ENCODE assay signal across 8 cellular contexts in the genomic region with DNA sequence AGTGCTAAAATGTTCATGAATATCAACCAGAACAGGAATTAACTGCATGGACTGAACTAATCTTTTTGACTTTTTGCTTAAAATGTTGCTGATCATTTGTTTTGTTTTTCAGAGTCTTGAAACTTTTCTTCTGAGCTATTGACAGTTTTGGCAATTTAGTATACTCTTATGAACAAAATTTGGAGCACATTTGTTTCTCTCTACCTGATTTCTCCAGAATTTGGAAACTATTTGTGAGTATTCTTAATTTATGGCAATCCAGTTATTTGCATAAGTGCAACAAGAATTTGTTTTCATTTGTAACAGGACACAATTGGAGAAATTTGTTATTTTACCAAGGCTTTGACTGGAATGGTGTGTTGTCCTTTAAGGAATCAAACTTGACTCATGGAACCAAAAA.
DNase-seq lines count a peak whose midpoint lies in the region; FAIRE-seq and TF ChIP-seq lines count a peak whose summit lies in the region.
"Not testable (repeated sequence)": the region's sequence is repeated elsewhere in the genome, so short reads cannot be mapped to it uniquely, and the experiment has no call there.

No MANE protein-coding gene starts in this region.

- not testable (repeated sequence) for H3K27ac Mint-ChIP-seq in endodermal cell

- H3K23ac ChIP-seq in mesendoderm (ENCODE audit: low read length): not testable (repeated sequence)

- not testable (repeated sequence) for H2BK5ac ChIP-seq in mesendoderm (ENCODE audit: low read length)

- not testable (repeated sequence) for TF ChIP-seq CTCF in HEK293 (tag by site-specific recombination; IDR thresholded peaks at IDR 0.05); OCI-LY7 (conservative IDR thresholded peaks at IDR 0.05; ENCODE audit: low read length); endodermal cell (conservative IDR thresholded peaks at IDR 0.05)

- not testable (repeated sequence) for H4K20me1 ChIP-seq in OCI-LY7 (ENCODE audit: insufficient read depth, low read length)

- not testable (repeated sequence) for H3K27me3 ChIP-seq in endodermal cell (ENCODE audit: control insufficient read depth, insufficient read depth, low read length, poor library complexity, severe bottlenecking); iPS-20b (ENCODE audit: insufficient read depth, low read length); mesendoderm (ENCODE audit: insufficient read depth, low read length, poor library complexity)

- not testable (repeated sequence) for H3K9ac ChIP-seq in endodermal cell (ENCODE audit: extremely low read depth, low read length, poor library complexity, severe bottlenecking); iPS-20b (ENCODE audit: low read depth, low read length); mesendoderm (ENCODE audit: low read length)

- peaks cover 74% of the 10 kb centered on the region for H3K9me3 Mint-ChIP-seq in endodermal cell

- not testable (repeated sequence) for H2AK5ac ChIP-seq in mesendoderm (ENCODE audit: low read length)

- FAIRE-seq in H54 (lab: Jason Lieb, UNC): peak; percentile 15

- not testable (repeated sequence) for H3K36me3 ChIP-seq in HEK293 (ENCODE audit: control insufficient read depth in 2 of 2, insufficient read depth in 1 of 2, low read length in 2 of 2); OCI-LY7 (ENCODE audit: insufficient read depth, low read length); endodermal cell (ENCODE audit: control insufficient read depth, insufficient read depth, low read length); iPS-20b (ENCODE audit: insufficient read depth, low read depth, low read length); mesendoderm (ENCODE audit: control insufficient read depth, insufficient read depth, low read length)

- not testable (repeated sequence) for H3K79me2 ChIP-seq in OCI-LY7 (ENCODE audit: insufficient read depth, low read depth, low read length); mesendoderm (ENCODE audit: control insufficient read depth, insufficient read depth, low read length)

- not testable (repeated sequence) for H3K56ac ChIP-seq in mesendoderm (ENCODE audit: low read length)

- in situ Hi-C loops in Caki2 (cut with HindIII; ENCODE audit: low pct_unique_long_range_greater_than_20kb, low sequenced_read_pairs): not testable (repeated sequence)

- H2AFZ ChIP-seq in OCI-LY7 (ENCODE audit: low read length): not testable (repeated sequence)

- not testable (repeated sequence) for H3K27me3 Mint-ChIP-seq in endodermal cell (ENCODE audit: insufficient read depth)

- H3K4me2 ChIP-seq in OCI-LY7 (ENCODE audit: low read length); mesendoderm (ENCODE audit: low read length): not testable (repeated sequence)

- POLR2A ChIA-PET in HEK293 (lab: Yijun Ruan, JAX); OCI-LY7 (lab: Charles Lee): not testable (repeated sequence)

- H3K4me1 Mint-ChIP-seq in endodermal cell: not testable (repeated sequence)

- not testable (repeated sequence) for TF ChIP-seq POLR2A in H54 (IDR thresholded peaks at IDR 0.05; ENCODE audit: low read depth, low read length)

- H3K27ac ChIP-seq in HEK293 (ENCODE audit: extremely low read depth, low read depth, low read length); OCI-LY7 (ENCODE audit: low read depth, low read length, poor library complexity, severe bottlenecking); endodermal cell (ENCODE audit: low read depth, low read length); iPS-20b (ENCODE audit: low read length); mesendoderm (ENCODE audit: low read depth, low read length): not testable (repeated sequence)

- DNase-seq in Caki2 (ENCODE audit: low read depth) (peak; percentile 26), NAMALWA (ENCODE audit: low spot score) (peak; percentile 18), OCI-LY7 (ENCODE audit: low spot score) (peak; percentile 4), mesendoderm (peak; percentile 30)
- DNase-seq in H54 (ENCODE audit: insufficient read length, low spot score); endodermal cell: not testable (repeated sequence)

- H3K9me3 ChIP-seq in HEK293 (ENCODE audit: control insufficient read depth, insufficient read depth, low read depth, low read length): not testable (repeated sequence)
- H3K9me3 ChIP-seq in OCI-LY7 (ENCODE audit: low read length) (peaks cover 44% of the 10 kb centered on the region), endodermal cell (ENCODE audit: control insufficient read depth, low read length) (peaks cover 60% of the 10 kb centered on the region), iPS-20b (ENCODE audit: insufficient read depth, low read depth, low read length) (peaks cover 64% of the 10 kb centered on the region)

- not testable (repeated sequence) for H3K18ac ChIP-seq in mesendoderm (ENCODE audit: low read length)

- H2BK15ac ChIP-seq in mesendoderm (replicated peaks; ENCODE audit: low read depth): not testable (repeated sequence)

- H4K8ac ChIP-seq in mesendoderm (ENCODE audit: low read depth, low read length): not testable (repeated sequence)

- not testable (repeated sequence) for H3K4me3 ChIP-seq in HEK293 (ENCODE audit: low read depth, low read length); OCI-LY7 (ENCODE audit: low read depth, low read length, poor library complexity, severe bottlenecking); mesendoderm (ENCODE audit: low read length)
- H3K4me3 ChIP-seq in endodermal cell (ENCODE audit: low read length) (peak overlapping the region; percentile 58), iPS-20b (ENCODE audit: low read length) (peak overlapping the region; percentile 4; the same call in 1 of the 2 replicates)

- H3K4ac ChIP-seq in mesendoderm (ENCODE audit: low read depth, low read length): not testable (repeated sequence)

- intact Hi-C loops in OCI-LY7 (cut with micrococcal nuclease; ENCODE audit: unreplicated experiment): not testable (repeated sequence)

- H3K4me1 ChIP-seq in HEK293 (ENCODE audit: control insufficient read depth, insufficient read depth, low read length); OCI-LY7 (ENCODE audit: insufficient read depth, low read length, poor library complexity, severe bottlenecking); endodermal cell (ENCODE audit: control insufficient read depth, insufficient read depth, low read length); iPS-20b (ENCODE audit: insufficient read depth, low read length); mesendoderm (ENCODE audit: control insufficient read depth, low read depth, low read length): not testable (repeated sequence)

- not testable (repeated sequence) for H2BK120ac ChIP-seq in mesendoderm (ENCODE audit: low read depth, low read length)

- H3K36me3 Mint-ChIP-seq in endodermal cell (ENCODE audit: low read depth): peaks cover 33% of the 10 kb centered on the region

- not testable (repeated sequence) for H3K79me1 ChIP-seq in mesendoderm (ENCODE audit: low read length)

- not testable (repeated sequence) for H3K9me2 ChIP-seq in OCI-LY7 (ENCODE audit: insufficient read depth, low read length)

- H3K4me3 Mint-ChIP-seq in endodermal cell: not testable (repeated sequence)

- not testable (repeated sequence) for BruUV-seq in OCI-LY7 (replicated peaks; lab: Mats Ljungman, UMichigan)

- CTCF ChIA-PET in HEK293 (lab: Yijun Ruan, JAX); OCI-LY7 (lab: Charles Lee; ENCODE audit: unreplicated experiment): not testable (repeated sequence)

- H4K5ac ChIP-seq in mesendoderm (ENCODE audit: low read length): not testable (repeated sequence)

TF ChIP-seq in HEK293, 187 proteins besides CTCF, POLR2A, EP300 and RAD21:
- TF ChIP-seq SETDB1 (IDR thresholded peaks at IDR 0.05; ENCODE audit: insufficient read length, low read length): peak; percentile 95
- TF ChIP-seq ZNF626 (tag by site-specific recombination; IDR thresholded peaks at IDR 0.05): 0 out of 2 replicates have a peak, but pooled peaks have one; percentile 87
